In the genomic region with DNA sequence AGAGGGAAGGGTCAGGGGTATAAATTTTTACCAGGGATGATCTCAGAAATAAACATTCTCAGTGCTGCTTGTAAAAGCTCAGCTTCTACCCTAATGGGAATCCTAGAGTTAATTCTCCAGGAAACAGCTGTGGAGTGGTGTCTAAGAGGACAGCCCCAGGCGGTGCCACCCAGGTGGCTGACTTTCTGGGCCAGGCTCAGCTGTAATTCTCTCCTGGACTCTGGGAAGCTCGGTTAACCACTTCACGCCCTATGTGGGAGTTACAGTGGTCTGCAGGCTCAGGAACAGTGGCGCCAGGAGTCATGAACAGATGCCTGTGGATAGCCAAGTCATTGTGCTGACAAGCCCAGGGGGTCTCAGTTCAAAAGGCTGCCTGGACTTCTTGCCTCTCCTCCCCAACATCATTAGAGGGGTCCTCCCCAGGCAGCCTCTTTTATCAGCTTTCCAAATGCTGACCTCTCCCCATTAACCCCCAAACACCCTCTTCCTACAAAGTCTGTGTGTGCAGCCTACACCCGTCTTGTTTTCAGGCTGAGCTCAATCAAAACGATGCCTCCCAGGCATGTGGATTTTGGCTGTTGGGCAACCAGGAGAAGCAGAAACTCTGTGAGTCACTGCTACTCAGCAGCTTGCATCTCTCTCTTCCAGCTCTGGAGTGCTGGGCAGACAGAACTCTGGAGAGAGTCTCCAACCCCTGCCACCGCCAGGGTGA, we compare ENCODE assay signal across 8 cellular contexts. TPM values are rescaled to one million over a fixed set of nuclear protein-coding genes. Genes with fewer than 3 reads are reported as not detected.
DNase-seq lines count a peak whose midpoint lies in the region; ATAC-seq and TF ChIP-seq lines count a peak whose summit lies in the region.

No MANE protein-coding gene starts in this region.

- TF ChIP-seq CTCF in MCF 10A (IDR thresholded peaks at IDR 0.05; ENCODE audit: unreplicated experiment) (no peak), breast epithelium (IDR thresholded peaks at IDR 0.05) (no peak), upper lobe of left lung (IDR thresholded peaks at IDR 0.05) (no peak), CD14-positive monocyte (IDR thresholded peaks at IDR 0.05) (no peak)

- no peaks in the 10 kb centered on the region for H3K36me3 ChIP-seq in breast epithelium
- no peaks in the 10 kb centered on the region for H3K36me3 ChIP-seq in upper lobe of left lung

- CTCF ChIA-PET in MCF 10A (lab: Yijun Ruan, JAX) = interaction anchor here (0.5 to 2.8 kb wide), 14 partner anchors 9 to 92 kb away, joined by 3 to 25 read pairs (median 4); partner anchors contain the start of gene TAF1A

- POLR2A ChIA-PET in MCF 10A (lab: Yijun Ruan, JAX) = interaction anchor here (0.6 to 2.9 kb wide), 29 partner anchors 10 to 805 kb away, joined by 3 to 46 read pairs (median 5); partner anchors contain the start of genes DUSP10 and TAF1A

- H3K36me3 Mint-ChIP-seq in MCF 10A (ENCODE audit: insufficient read depth, unreplicated experiment) = no peaks in the 10 kb centered on the region
- no peaks in the 10 kb centered on the region for H3K36me3 Mint-ChIP-seq in CD14-positive monocyte

- H3K27me3 Mint-ChIP-seq in MCF 10A (ENCODE audit: insufficient read depth, unreplicated experiment) (no peaks in the 10 kb centered on the region), CD14-positive monocyte (ENCODE audit: low read depth in 3 of 3) (peaks cover 4 to 16% (median 11%) of the 10 kb centered on the region in 3 donors)

- peak; percentile 34 to 65 for ATAC-seq in upper lobe of left lung (ENCODE audit: low FRiP score in 2 of 2)
- ATAC-seq in HG03521 (IDR thresholded peaks at IDR 0.05; ENCODE audit: unreplicated experiment) = no peak
- ATAC-seq in HG03175 (IDR thresholded peaks at IDR 0.05; ENCODE audit: unreplicated experiment) = no peak

- H3K27ac Mint-ChIP-seq in MCF 10A (ENCODE audit: low read depth, unreplicated experiment) (peak overlapping the region; percentile 5), CD14-positive monocyte (no peak overlapping the region)

- 23 to 30% methylated on average over 5 to 7 of the region's 7 CpGs for WGBS in upper lobe of left lung, 2 donors

- H3K4me3 Mint-ChIP-seq in MCF 10A (ENCODE audit: unreplicated experiment) (peak overlapping the region; percentile 46), CD14-positive monocyte (no peak overlapping the region)

- no peak for TF ChIP-seq POLR2A in breast epithelium (IDR thresholded peaks at IDR 0.05)
- TF ChIP-seq POLR2A in upper lobe of left lung (IDR thresholded peaks at IDR 0.05) = no peak

- intact Hi-C loops in MCF 10A (cut with micrococcal nuclease) = loop anchor here (1.0 kb wide), 1 partner anchor 81 kb away; no protein-coding TSS in a partner anchor
- intact Hi-C loops in breast epithelium (cut with DNase I; ENCODE audit: low total_unique reads) = no loop called here
- intact Hi-C loops in CD14-positive monocyte (cut with micrococcal nuclease) = no loop called here

- no peaks in the 10 kb centered on the region for H3K4me1 ChIP-seq in breast epithelium
- H3K4me1 ChIP-seq in upper lobe of left lung = peaks cover 0 to 4% (median 0%) of the 10 kb centered on the region in 4 donors

- BruUV-seq in MCF 10A (replicated peaks; lab: Mats Ljungman, UMichigan) = no TSS peak

- H3K4me3 ChIP-seq in breast epithelium (no peak overlapping the region), upper lobe of left lung (no peak overlapping the region)

- H3K27me3 ChIP-seq in breast epithelium (no peaks in the 10 kb centered on the region), upper lobe of left lung (no peaks in the 10 kb centered on the region)

- H3K9me3 ChIP-seq in breast epithelium (no peaks in the 10 kb centered on the region), upper lobe of left lung (no peaks in the 10 kb centered on the region)

- DNase-seq in MCF 10A (ENCODE audit: unreplicated experiment) = peak; percentile 98
- no peak for DNase-seq in breast epithelium (ENCODE audit: low spot score in 2 of 2)
- DNase-seq in NCI-H82 treated with DMSO at 0.1 percent for 48 hours (lab: John Stamatoyannopoulos, UW; ENCODE audit: unreplicated experiment) = peak; percentile 5
- peak; percentile 82 for DNase-seq in fibroblast of gingiva (ENCODE audit: low read depth)
- DNase-seq in upper lobe of left lung = peak in 1 of 2 donors; percentile 9
- DNase-seq in CD14-positive monocyte (ENCODE audit: low spot score) = no peak

- H3K9me3 Mint-ChIP-seq in MCF 10A (ENCODE audit: unreplicated experiment) (no peaks in the 10 kb centered on the region), CD14-positive monocyte (peaks cover 0 to 4% (median 0%) of the 10 kb centered on the region in 7 donors)

- H3K4me1 Mint-ChIP-seq in MCF 10A (ENCODE audit: insufficient read depth, unreplicated experiment) (peaks cover 26% of the 10 kb centered on the region), CD14-positive monocyte (peaks cover 5% of the 10 kb centered on the region)

- no peak for TF ChIP-seq EP300 in upper lobe of left lung (IDR thresholded peaks at IDR 0.05)

- H3K27ac ChIP-seq in breast epithelium (no peak overlapping the region), upper lobe of left lung (no peak overlapping the region)

RNA-seq across cellular contexts. Expression of gene HHIPL2, which starts 1.2 kb away (rescaled TPM):
- total RNA-seq in MCF 10A (2022) (1.1 and 1.7 TPM in 2 replicates), breast epithelium (under 1 TPM in 2 of 3 donors, not detected in 1; 0.59 to 0.98 TPM), upper lobe of left lung (1 to 10 TPM in 1 of 6 donors, under 1 TPM in 2, not detected in 3; 0.22 to 1.0 (median 0.76) TPM)
- not detected for polyA plus RNA-seq in CD14-positive monocyte

RNA-seq across cellular contexts. Expression of gene TAF1A, which starts 43.0 kb away (rescaled TPM):
- 38.2 and 39.3 TPM in 2 replicates for total RNA-seq in MCF 10A (2022)
- 10 to 100 TPM in 1 of 3 donors, 1 to 10 TPM in 2; 3.2 to 10.7 (median 6.9) TPM for total RNA-seq in breast epithelium
- 10 to 100 TPM in 1 of 6 donors, 1 to 10 TPM in 5; 1.6 to 12.0 (median 4.7) TPM for total RNA-seq in upper lobe of left lung
- polyA plus RNA-seq in CD14-positive monocyte = 1 to 10 TPM; 1.3 to 2.5 TPM

Comparison
In these comparisons a context has a peak if more than half of its experiments do, and no peak if none do; other contexts are left out.
1. DNase-seq: peak in MCF 10A (single experiment), NCI-H82 treated with DMSO at 0.1 percent for 48 hours (single experiment) and fibroblast of gingiva (single experiment); none in breast epithelium (0 of 2) and CD14-positive monocyte (single experiment).
2. ATAC-seq: peak in upper lobe of left lung (2 of 2); none in HG03521 (single experiment) and HG03175 (single experiment).